18 cellular contexts compared by ENCODE assay signal in the genomic region with DNA sequence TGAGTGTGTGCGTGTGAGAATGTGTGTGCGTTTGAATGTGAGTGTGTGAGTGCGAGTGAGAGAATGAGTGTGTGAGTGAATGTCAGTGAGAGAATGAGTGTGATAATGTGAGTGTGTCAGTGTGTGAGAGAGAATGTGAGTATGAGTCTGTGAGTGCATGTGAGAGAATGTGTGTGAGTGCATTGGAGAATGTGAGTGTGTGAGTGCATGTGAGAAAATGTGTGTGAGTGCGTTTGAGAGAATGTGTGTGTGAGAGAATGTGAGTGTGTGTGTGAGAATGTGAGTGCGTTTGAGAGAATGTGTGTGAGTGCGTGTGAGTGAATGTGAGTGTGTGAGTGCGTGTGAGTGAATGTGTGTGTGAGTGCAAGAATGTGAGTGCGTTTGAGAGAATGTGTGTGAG. TPM values are rescaled to one million over a fixed set of nuclear protein-coding genes. Genes with fewer than 3 reads are reported as not detected.
DNase-seq lines count a peak whose midpoint lies in the region; FAIRE-seq and TF ChIP-seq lines count a peak whose summit lies in the region.
"Had no signal": no experiment of that assay in that cellular context is flagged by ENCODE, and none has a peak within 500 bp of the region (broad histone marks: within the 10 kb centered on the region; RNA-seq: fewer than 3 reads in every experiment).

No MANE protein-coding gene starts in this region.

- H2BK120ac ChIP-seq in trophoblast cell (ENCODE audit: insufficient read depth, low read length, poor library complexity) = no peak overlapping the region

- no peaks in the 10 kb centered on the region for H3K36me3 ChIP-seq in HEK293 (ENCODE audit: control insufficient read depth in 2 of 2, insufficient read depth in 1 of 2, low read length in 2 of 2)
- no peaks in the 10 kb centered on the region for H3K36me3 ChIP-seq in bronchial epithelial cell (ENCODE audit: control insufficient read depth, insufficient read depth, low read length)
- H3K36me3 ChIP-seq in trophoblast cell (ENCODE audit: control insufficient read depth in 1 of 2, insufficient read depth in 2 of 2, low read length in 2 of 2) = no peaks in the 10 kb centered on the region
- H3K36me3 ChIP-seq: BLaER1 treated with 17β-estradiol and CSF1 and Interleukin-3, amounts not matched to agents 10 nM and 100 nM had no signal

- TF ChIP-seq POLR2A in GM12891 (IDR thresholded peaks at IDR 0.05; ENCODE audit: low read depth, low read length) = no peak

- DNase-seq in GM12891 (ENCODE audit: insufficient read length, low spot score) (no peak), bronchial epithelial cell (ENCODE audit: low read depth) (no peak), trophoblast cell (no peak), endothelial cell (ENCODE audit: low spot score) (no peak), CD1c-positive myeloid dendritic cell (ENCODE audit: extremely low spot score) (no peak)
- DNase-seq: Caco-2; CD4-positive, CD25-positive, alpha-beta regulatory T cell; H7; KG1 had no signal

- no peak overlapping the region for H2AFZ ChIP-seq in trophoblast cell (ENCODE audit: insufficient read depth, low read length, poor library complexity)
- H2AFZ ChIP-seq: GM23338 had no signal

- over 99% methylated on average over 8 of the region's 8 CpGs for WGBS in trophoblast cell (ENCODE audit: extremely low coverage, insufficient coverage, insufficient read length)

- no peaks in the 10 kb centered on the region for H3K9me3 Mint-ChIP-seq in endothelial cell (ENCODE audit: unreplicated experiment)
- H3K9me3 Mint-ChIP-seq: GM23338 had no signal

- FAIRE-seq in GM12891 (lab: Jason Lieb, UNC) (peak; percentile 58), bronchial epithelial cell (lab: Jason Lieb, UNC) (peak; percentile 82)
- FAIRE-seq: D721Med, G401.6, GM12892, GM18507 had no signal

- no peak overlapping the region for H3K4me3 Mint-ChIP-seq in endothelial cell (ENCODE audit: unreplicated experiment)
- H3K4me3 Mint-ChIP-seq: B cell; CD4-positive, CD25-positive, alpha-beta regulatory T cell; GM23338 had no signal

- no peak overlapping the region for H3K27ac Mint-ChIP-seq in endothelial cell (ENCODE audit: unreplicated experiment)
- H3K27ac Mint-ChIP-seq: B cell; CD4-positive, CD25-positive, alpha-beta regulatory T cell; GM23338 had no signal

- POLR2A ChIA-PET in HEK293 (lab: Yijun Ruan, JAX) = no interaction called here

- no peaks in the 10 kb centered on the region for H3K36me3 Mint-ChIP-seq in endothelial cell (ENCODE audit: low read depth, unreplicated experiment)
- H3K36me3 Mint-ChIP-seq: CD4-positive, CD25-positive, alpha-beta regulatory T cell had no signal

- peak overlapping the region; percentile 6 for H3K23ac ChIP-seq in trophoblast cell (ENCODE audit: low read length)

- H3K9me3 ChIP-seq in HEK293 (ENCODE audit: control insufficient read depth, insufficient read depth, low read depth, low read length) = no peaks in the 10 kb centered on the region
- H3K9me3 ChIP-seq in trophoblast cell (ENCODE audit: insufficient read depth, low read depth, low read length) = peaks cover 16% of the 10 kb centered on the region

- H3K4me2 ChIP-seq in trophoblast cell (ENCODE audit: low read length) = no peak overlapping the region
- H3K4me2 ChIP-seq: BLaER1 treated with 17β-estradiol and CSF1 and Interleukin-3, amounts not matched to agents 10 nM and 100 nM; GM23338 had no signal

- no peak overlapping the region for H3K4me3 ChIP-seq in HEK293 (ENCODE audit: low read depth, low read length)
- no peak overlapping the region for H3K4me3 ChIP-seq in bronchial epithelial cell (ENCODE audit: low read depth, low read length)
- peak overlapping the region; percentile 13 for H3K4me3 ChIP-seq in trophoblast cell (ENCODE audit: low read depth, low read length)
- H3K4me3 ChIP-seq: BLaER1 treated with 17β-estradiol and CSF1 and Interleukin-3, amounts not matched to agents 10 nM and 100 nM; GM23338 had no signal

- no peaks in the 10 kb centered on the region for H3K27me3 Mint-ChIP-seq in endothelial cell (ENCODE audit: unreplicated experiment)
- H3K27me3 Mint-ChIP-seq: CD4-positive, CD25-positive, alpha-beta regulatory T cell had no signal

- no peaks in the 10 kb centered on the region for H3K4me1 ChIP-seq in HEK293 (ENCODE audit: control insufficient read depth, insufficient read depth, low read length)
- H3K4me1 ChIP-seq in trophoblast cell (ENCODE audit: control insufficient read depth in 1 of 2, insufficient read depth in 2 of 2, low read length in 2 of 2) = no peaks in the 10 kb centered on the region
- H3K4me1 ChIP-seq: Caco-2 had no signal

- H3K14ac ChIP-seq in trophoblast cell (ENCODE audit: low read length) = no peak overlapping the region

- TF ChIP-seq CTCF in HEK293 (tag by site-specific recombination; IDR thresholded peaks at IDR 0.05) (no peak), bronchial epithelial cell (IDR thresholded peaks at IDR 0.05; ENCODE audit: insufficient read depth, low read length, severe bottlenecking) (no peak), endothelial cell (IDR thresholded peaks at IDR 0.05; ENCODE audit: unreplicated experiment) (no peak)

- H4K8ac ChIP-seq in trophoblast cell (ENCODE audit: low read depth, low read length) = no peak overlapping the region

- H2BK5ac ChIP-seq in trophoblast cell (ENCODE audit: low read depth, low read length, poor library complexity) = no peak overlapping the region

- H3K27me3 ChIP-seq in bronchial epithelial cell (ENCODE audit: control insufficient read depth, insufficient read depth, low read length) = peaks cover 3% of the 10 kb centered on the region
- H3K27me3 ChIP-seq in trophoblast cell (ENCODE audit: insufficient read depth, low read length) = no peaks in the 10 kb centered on the region
- H3K27me3 ChIP-seq: BLaER1 treated with 17β-estradiol and CSF1 and Interleukin-3, amounts not matched to agents 10 nM and 100 nM had no signal

- H3K18ac ChIP-seq in trophoblast cell (ENCODE audit: low read length) = no peak overlapping the region

- no peak overlapping the region for H2AK5ac ChIP-seq in trophoblast cell (ENCODE audit: low read length)

- H3K27ac ChIP-seq in HEK293 (ENCODE audit: extremely low read depth, low read depth, low read length) = no peak overlapping the region
- H3K27ac ChIP-seq in trophoblast cell (ENCODE audit: low read depth, low read length) = no peak overlapping the region
- H3K27ac ChIP-seq: BLaER1 treated with 17β-estradiol and CSF1 and Interleukin-3, amounts not matched to agents 10 nM and 100 nM had no signal

- no peaks in the 10 kb centered on the region for H3K4me1 Mint-ChIP-seq in endothelial cell (ENCODE audit: unreplicated experiment)
- H3K4me1 Mint-ChIP-seq: B cell; CD4-positive, CD25-positive, alpha-beta regulatory T cell; GM23338 had no signal

- H4K12ac ChIP-seq in trophoblast cell (ENCODE audit: low read depth, low read length) = no peak overlapping the region

- H3K4ac ChIP-seq in trophoblast cell (ENCODE audit: low read depth, low read length) = no peak overlapping the region

- H2BK12ac ChIP-seq in trophoblast cell (ENCODE audit: low read length) = no peak overlapping the region

- no peak overlapping the region for H3K9ac ChIP-seq in trophoblast cell (ENCODE audit: low read length)
- H3K9ac ChIP-seq: BLaER1 treated with 17β-estradiol and CSF1 and Interleukin-3, amounts not matched to agents 10 nM and 100 nM had no signal

- H3K79me1 ChIP-seq in trophoblast cell (ENCODE audit: low read length) = no peaks in the 10 kb centered on the region

- CTCF ChIA-PET in HEK293 (lab: Yijun Ruan, JAX) = no interaction called here

- no peaks in the 10 kb centered on the region for H3K79me2 ChIP-seq in trophoblast cell (ENCODE audit: control insufficient read depth, insufficient read depth, low read length, poor library complexity)

- no peak overlapping the region for H4K91ac ChIP-seq in trophoblast cell (ENCODE audit: low read depth, low read length)

TF ChIP-seq in GM12891, 5 proteins besides CTCF, POLR2A, EP300 and RAD21:
- TF ChIP-seq SPI1 (IDR thresholded peaks at IDR 0.05; ENCODE audit: low read depth, low read length) (no peak), POU2F2 (IDR thresholded peaks at IDR 0.05; ENCODE audit: low read depth, low read length) (no peak), TAF1 (IDR thresholded peaks at IDR 0.05; ENCODE audit: low read depth, low read length) (no peak), PAX5 (IDR thresholded peaks at IDR 0.05; ENCODE audit: insufficient read depth, low read length, severe bottlenecking) (no peak), POLR2AphosphoS5 (IDR thresholded peaks at IDR 0.05; ENCODE audit: low read depth, low read length) (no peak)

TF ChIP-seq in HEK293, 187 proteins besides CTCF, POLR2A, EP300 and RAD21 (continues in another document):
- TF ChIP-seq TSHZ1 (tag by site-specific recombination; IDR thresholded peaks at IDR 0.05; ENCODE audit: borderline replicate concordance) (no peak), ZNF664 (tag by site-specific recombination; IDR thresholded peaks at IDR 0.05) (no peak), PRDM1 (tag by site-specific recombination; IDR thresholded peaks at IDR 0.05) (peak; percentile 38; the same call in 1 of the 2 replicates)

RNA-seq across cellular contexts. Expression of gene LHX2, which starts 39.0 kb away (rescaled TPM):
- 4.1 TPM for polyA plus RNA-seq in GM12891 (2012; ENCODE audit: low read depth, missing spikeins)
- total RNA-seq in bronchial epithelial cell = not detected in 2 replicates
- 0.21 and 0.32 TPM in 2 replicates for polyA plus RNA-seq in trophoblast cell (2013)
- not detected for total RNA-seq in endothelial cell (ENCODE audit: unreplicated experiment)
- total RNA-seq: B cell; CD4-positive, CD25-positive, alpha-beta regulatory T cell; HT-29 had no signal
- polyA plus RNA-seq: CD4-positive, CD25-positive, alpha-beta regulatory T cell; GM23338 had no signal

RNA-seq across cellular contexts. Expression of gene DENND1A, which starts 42.7 kb away (rescaled TPM):
- 34.0 TPM for polyA plus RNA-seq in GM12891 (2012; ENCODE audit: low read depth, missing spikeins)
- total RNA-seq in bronchial epithelial cell = 6.1 and 8.3 TPM in 2 replicates
- 20.6 and 22.2 TPM in 2 replicates for polyA plus RNA-seq in trophoblast cell (2013)
- 14.1 TPM for total RNA-seq in endothelial cell (ENCODE audit: unreplicated experiment)
